Comparison of ENCODE assay signal across 20 cellular contexts in the genomic region with DNA sequence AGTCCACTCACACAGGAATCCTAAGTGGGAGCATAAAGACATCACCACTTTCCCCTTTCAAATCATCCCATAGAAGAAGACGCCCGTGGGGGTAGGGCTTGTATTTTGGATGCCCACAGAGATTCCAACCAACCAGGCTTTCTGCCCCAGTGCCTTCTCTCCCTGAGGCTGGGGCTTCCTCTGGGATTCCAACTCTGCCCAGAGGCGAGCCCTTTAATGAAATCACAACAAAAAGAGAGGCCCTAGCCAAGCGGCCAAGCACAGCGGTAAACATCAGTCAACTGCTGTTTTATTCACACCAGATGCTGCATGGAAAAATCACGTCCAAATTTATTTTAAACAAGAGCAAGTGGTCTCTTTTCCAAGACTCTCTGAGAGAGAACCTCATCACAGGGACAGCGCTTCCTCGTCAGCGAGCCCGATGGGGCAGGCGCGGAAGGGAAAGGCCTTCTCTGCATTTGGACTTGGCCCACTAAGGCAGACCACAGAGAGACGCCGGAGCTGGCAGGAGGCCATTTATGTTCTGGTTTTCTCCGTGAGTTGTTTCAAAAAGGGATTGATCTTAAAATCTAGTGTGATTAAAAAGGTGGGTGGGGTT. TPM values are rescaled to one million over a fixed set of nuclear protein-coding genes. Genes with fewer than 3 reads are reported as not detected.
DNase-seq lines count a peak whose midpoint lies in the region; ATAC-seq, FAIRE-seq and TF ChIP-seq lines count a peak whose summit lies in the region.
"Had no signal": no experiment of that assay in that cellular context is flagged by ENCODE, and none has a peak within 500 bp of the region (broad histone marks: within the 10 kb centered on the region; RNA-seq: fewer than 3 reads in every experiment).

No MANE protein-coding gene starts in this region.

- H3K4me2 ChIP-seq in BLaER1 (peak overlapping the region; percentile 95), astrocyte (ENCODE audit: low read length) (no peak overlapping the region)

- no peak overlapping the region for H3K4me3 Mint-ChIP-seq in astrocyte (ENCODE audit: unreplicated experiment)
- H3K4me3 Mint-ChIP-seq: activated naive CD8-positive, alpha-beta T cell treated with anti-CD3 and anti-CD28 coated beads, Interleukin-2, amount 50 U/mL, for 24 hours; naive thymus-derived CD4-positive, alpha-beta T cell; T-cell had no signal

- H3K9me3 Mint-ChIP-seq in astrocyte (ENCODE audit: unreplicated experiment) = no peaks in the 10 kb centered on the region
- H3K9me3 Mint-ChIP-seq: activated naive CD8-positive, alpha-beta T cell treated with anti-CD3 and anti-CD28 coated beads, Interleukin-2, amount 50 U/mL, for 24 hours; naive thymus-derived CD4-positive, alpha-beta T cell; T-cell had no signal

- peak overlapping the region; percentile 6; the same call in 1 of the 2 replicates for H3K4me3 ChIP-seq in BLaER1
- no peak overlapping the region for H3K4me3 ChIP-seq in astrocyte (ENCODE audit: insufficient read depth, low read depth, low read length)
- no peak overlapping the region for H3K4me3 ChIP-seq in fibroblast of villous mesenchyme (ENCODE audit: low read depth, low read length)
- H3K4me3 ChIP-seq in stomach = no peak overlapping the region
- H3K4me3 ChIP-seq: dorsolateral prefrontal cortex had no signal

- peaks cover 81% of the 10 kb centered on the region for H3K4me1 ChIP-seq in BLaER1
- H3K4me1 ChIP-seq in astrocyte (ENCODE audit: insufficient read depth, low read length) = no peaks in the 10 kb centered on the region
- H3K4me1 ChIP-seq in stomach = peaks cover 0 to 28% (median 16%) of the 10 kb centered on the region in 4 donors

- peaks cover under 1% of the 10 kb centered on the region for H3K4me1 Mint-ChIP-seq in astrocyte (ENCODE audit: low read depth, unreplicated experiment)
- H3K4me1 Mint-ChIP-seq: activated naive CD8-positive, alpha-beta T cell treated with anti-CD3 and anti-CD28 coated beads, Interleukin-2, amount 50 U/mL, for 24 hours; naive thymus-derived CD4-positive, alpha-beta T cell; T-cell had no signal

- H4K20me1 ChIP-seq in BLaER1 = peaks cover 10% of the 10 kb centered on the region; the same call in 1 of the 2 replicates
- no peaks in the 10 kb centered on the region for H4K20me1 ChIP-seq in astrocyte (ENCODE audit: insufficient read depth, low read length)

- no peak for FAIRE-seq in astrocyte (lab: Jason Lieb, UNC)

- DNase-seq in astrocyte (ENCODE audit: low read depth) (peak; percentile 19), fibroblast of villous mesenchyme (ENCODE audit: low read depth) (peak; percentile 47), stomach (no peak)
- DNase-seq in activated naive CD4-positive, alpha-beta T cell (lab: John Stamatoyannopoulos, UW) = no peak
- DNase-seq: activated CD4-positive, CD25-positive, alpha-beta regulatory T cell treated with anti-CD3 and anti-CD28 coated beads, Interleukin-2, amount 50 U/mL, for 72 hours; activated naive CD8-positive, alpha-beta T cell treated with anti-CD3 and anti-CD28 coated beads, Interleukin-2, amount 50 U/mL, for 24 hours; activated T-cell treated with anti-CD3 and anti-CD28 coated beads for 4 hours; dorsolateral prefrontal cortex; KG1; naive thymus-derived CD4-positive, alpha-beta T cell; NCI-H146; NCI-H446 treated with DMSO at 0.1 percent for 48 hours; PC-3; T-cell had no signal

- TF ChIP-seq CTCF in astrocyte (IDR thresholded peaks at IDR 0.05; ENCODE audit: insufficient read depth, low read depth, low read length) = no peak
- TF ChIP-seq CTCF in fibroblast of villous mesenchyme (IDR thresholded peaks at IDR 0.05; ENCODE audit: insufficient read depth, low read depth, low read length) = no peak
- no peak for TF ChIP-seq CTCF in stomach (IDR thresholded peaks at IDR 0.05)

- H3K79me2 ChIP-seq in astrocyte (ENCODE audit: insufficient read depth, low read length) = no peaks in the 10 kb centered on the region

- H3K36me3 ChIP-seq in BLaER1 (no peaks in the 10 kb centered on the region), astrocyte (ENCODE audit: insufficient read depth, low read length) (no peaks in the 10 kb centered on the region), stomach (no peaks in the 10 kb centered on the region)
- H3K36me3 ChIP-seq: tibial nerve had no signal

- H3K27ac Mint-ChIP-seq in astrocyte (ENCODE audit: unreplicated experiment) = peak overlapping the region; percentile 18
- H3K27ac Mint-ChIP-seq: activated naive CD8-positive, alpha-beta T cell treated with anti-CD3 and anti-CD28 coated beads, Interleukin-2, amount 50 U/mL, for 24 hours; naive thymus-derived CD4-positive, alpha-beta T cell; T-cell had no signal

- TF ChIP-seq POLR2A in stomach (IDR thresholded peaks at IDR 0.05) (no peak), GM18505 (IDR thresholded peaks at IDR 0.05; ENCODE audit: borderline replicate concordance, extremely low read depth, insufficient read depth, insufficient read length) (no peak)

- peak overlapping the region; percentile 2 for H2AFZ ChIP-seq in astrocyte (ENCODE audit: low read depth, low read length)

- H3K9ac ChIP-seq in BLaER1 (peak overlapping the region; percentile 65), astrocyte (ENCODE audit: low read length) (no peak overlapping the region)

- no peak for ATAC-seq in GM18505 (IDR thresholded peaks at IDR 0.05; ENCODE audit: unreplicated experiment)
- ATAC-seq in GM21390 (IDR thresholded peaks at IDR 0.05; ENCODE audit: unreplicated experiment) = no peak
- no peak for ATAC-seq in HG02759 (IDR thresholded peaks at IDR 0.05; ENCODE audit: unreplicated experiment)
- ATAC-seq: activated naive CD8-positive, alpha-beta T cell treated with anti-CD3 and anti-CD28 coated beads, Interleukin-2, amount 50 U/mL, for 24 hours; naive thymus-derived CD4-positive, alpha-beta T cell; PC-3; T-cell had no signal

- H3K27ac ChIP-seq in BLaER1 (peak overlapping the region; percentile 68), astrocyte (ENCODE audit: low read depth, low read length) (no peak overlapping the region), stomach (peak overlapping the region in 4 of 5 donors; percentile 59 to 76 (median 62))
- H3K27ac ChIP-seq: C4-2B, dorsolateral prefrontal cortex had no signal

- H3K27me3 ChIP-seq in BLaER1 = peaks cover 20% of the 10 kb centered on the region
- H3K27me3 ChIP-seq in astrocyte (ENCODE audit: insufficient read depth, low read length) = peaks cover 6% of the 10 kb centered on the region
- peaks cover 0 to 7% (median 4%) of the 10 kb centered on the region in 3 donors for H3K27me3 ChIP-seq in stomach
- H3K27me3 ChIP-seq: dorsolateral prefrontal cortex had no signal

- no peak for TF ChIP-seq EP300 in stomach (IDR thresholded peaks at IDR 0.05)

- H3K36me3 Mint-ChIP-seq in astrocyte (ENCODE audit: low read depth, unreplicated experiment) = peaks cover 6% of the 10 kb centered on the region
- H3K36me3 Mint-ChIP-seq: T-cell had no signal

- peaks cover 13% of the 10 kb centered on the region for H3K27me3 Mint-ChIP-seq in astrocyte (ENCODE audit: low read depth, unreplicated experiment)
- H3K27me3 Mint-ChIP-seq: activated naive CD8-positive, alpha-beta T cell treated with anti-CD3 and anti-CD28 coated beads, Interleukin-2, amount 50 U/mL, for 24 hours had no signal

- H3K9me3 ChIP-seq in BLaER1 (no peaks in the 10 kb centered on the region), astrocyte (ENCODE audit: insufficient read depth, low read depth, low read length) (no peaks in the 10 kb centered on the region), stomach (no peaks in the 10 kb centered on the region)
- H3K9me3 ChIP-seq: tibial nerve had no signal

- WGBS in stomach, 5 donors = 46 to 73% (median 67%) methylated on average over 15 of the region's 15 CpGs

- intact Hi-C loops in stomach (cut with DNase I; ENCODE audit: low total_unique reads) = no loop called here

RNA-seq across cellular contexts. Expression of gene ADPRHL1, which starts 31.5 kb away (rescaled TPM):
- total RNA-seq in astrocyte (2.5 and 3.1 TPM in 2 replicates), fibroblast of villous mesenchyme (1.3 and 2.9 TPM in 2 replicates), stomach (1 to 10 TPM; 1.7 to 6.7 (median 2.4) TPM)
- polyA plus RNA-seq in stomach = 1 to 10 TPM; 2.2 to 5.5 (median 4.1) TPM

RNA-seq across cellular contexts. Expression of gene GRTP1, which starts 57.8 kb away (rescaled TPM):
- total RNA-seq in astrocyte (0.36 and 0.61 TPM in 2 replicates), fibroblast of villous mesenchyme (0.43 and 3.2 TPM in 2 replicates), stomach (10 to 100 TPM in 2 of 5 donors, 1 to 10 TPM in 3; 1.2 to 15.1 (median 5.4) TPM)
- polyA plus RNA-seq in stomach = 10 to 100 TPM; 12.4 to 16.3 (median 15.1) TPM

Comparison
In these comparisons a context has a peak if more than half of its experiments do, and no peak if none do; other contexts are left out.
1. DNase-seq: peak in astrocyte (single experiment) and fibroblast of villous mesenchyme (single experiment); none in stomach (single experiment) and activated naive CD4-positive, alpha-beta T cell (0 of 4).